ENCODE assay signal across 14 cellular contexts in genomic region chr4:101258782-101259353, GRCh38.
A peak's percentile ranks its signal among the peaks of the same experiment; 100 is the strongest.
DNase-seq lines count a peak whose midpoint lies in the region; ATAC-seq and TF ChIP-seq lines count a peak whose summit lies in the region.
"Had no signal": no experiment of that assay in that cellular context is flagged by ENCODE, and none has a peak within 500 bp of the region (broad histone marks: within the 10 kb centered on the region; RNA-seq: fewer than 3 reads in every experiment).

No MANE protein-coding gene starts in this region.

- TF ChIP-seq CTCF in OCI-LY1 (IDR thresholded peaks at IDR 0.05; ENCODE audit: low read length) (no peak), fibroblast of villous mesenchyme (IDR thresholded peaks at IDR 0.05; ENCODE audit: insufficient read depth, low read depth, low read length) (no peak), gastroesophageal sphincter (IDR thresholded peaks at IDR 0.05) (no peak)

- no peaks in the 10 kb centered on the region for H3K9me2 ChIP-seq in OCI-LY1 (ENCODE audit: low read depth, low read length)

- peak; percentile 38 for ATAC-seq in GM21576 (IDR thresholded peaks at IDR 0.05; ENCODE audit: unreplicated experiment)
- no peak for ATAC-seq in GM21360 (IDR thresholded peaks at IDR 0.05; ENCODE audit: unreplicated experiment)
- ATAC-seq in gastroesophageal sphincter: no peak
- ATAC-seq: GM12878 had no signal

- H3K36me3 ChIP-seq in OCI-LY1 (ENCODE audit: insufficient read depth, low read length) (no peaks in the 10 kb centered on the region), gastroesophageal sphincter (no peaks in the 10 kb centered on the region)

- H2AFZ ChIP-seq in OCI-LY1 (ENCODE audit: low read length): no peak overlapping the region

- H3F3A ChIP-seq in OCI-LY1 (ENCODE audit: insufficient read depth, low read length): no peaks in the 10 kb centered on the region

- H3K9me3 ChIP-seq in OCI-LY1 (ENCODE audit: low read length) (no peaks in the 10 kb centered on the region), gastroesophageal sphincter (no peaks in the 10 kb centered on the region)

- no peaks in the 10 kb centered on the region for H3K27me3 ChIP-seq in OCI-LY1 (ENCODE audit: insufficient read depth, low read length)
- no peaks in the 10 kb centered on the region for H3K27me3 ChIP-seq in gastroesophageal sphincter

- no peak for TF ChIP-seq POLR2A in gastroesophageal sphincter (IDR thresholded peaks at IDR 0.05)

- peaks cover 4% of the 10 kb centered on the region; the same call in 1 of the 2 replicates for H4K20me1 ChIP-seq in OCI-LY1 (ENCODE audit: insufficient read depth, low read length)

- H3K27ac ChIP-seq in OCI-LY1 (ENCODE audit: low read depth, low read length, poor library complexity, severe bottlenecking) (peak overlapping the region; percentile 27), gastroesophageal sphincter (no peak overlapping the region)
- H3K27ac ChIP-seq: RWPE1 had no signal

- WGBS in gastroesophageal sphincter (ENCODE audit: low coverage in 1 of 2), 2 donors: 55 to 77% methylated on average over 3 of the region's 3 CpGs

- peak; percentile 9 for DNase-seq in CMK (ENCODE audit: low read depth)
- peak; percentile 41 for DNase-seq in fibroblast of villous mesenchyme (ENCODE audit: low read depth)
- no peak for DNase-seq in DMS153 treated with DMSO at 0.1 percent for 48 hours (lab: John Stamatoyannopoulos, UW; ENCODE audit: unreplicated experiment)
- no peak for DNase-seq in Ammon's horn (ENCODE audit: low spot score)
- DNase-seq: activated effector memory CD4-positive, alpha-beta T cell treated with Interleukin-2 at 50 U/mL for 16 hours; kidney glomerular epithelial cell; NCI-H2029 treated with DMSO at 0.1 percent for 48 hours; stimulated activated CD4-positive, alpha-beta T cell treated with anti-CD3 and anti-CD28 coated beads, Interleukin-12 subunit alpha, Interleukin-12 subunit beta, amount 100 ng/mL, for 4 hours had no signal

- H3K79me2 ChIP-seq in OCI-LY1 (ENCODE audit: insufficient read depth, low read length): peaks cover 80% of the 10 kb centered on the region

- no peak for TF ChIP-seq EP300 in gastroesophageal sphincter (IDR thresholded peaks at IDR 0.05)

- H3K4me3 ChIP-seq in OCI-LY1 (ENCODE audit: low read depth, low read length, poor library complexity, severe bottlenecking) (no peak overlapping the region), fibroblast of villous mesenchyme (ENCODE audit: low read depth, low read length) (no peak overlapping the region), gastroesophageal sphincter (no peak overlapping the region)
- H3K4me3 ChIP-seq: GM12878 had no signal

- H3K4me1 ChIP-seq in OCI-LY1 (ENCODE audit: insufficient read depth, low read length, severe bottlenecking): peaks cover 53% of the 10 kb centered on the region
- peaks cover 0 to 29% (median 6%) of the 10 kb centered on the region in 3 donors for H3K4me1 ChIP-seq in gastroesophageal sphincter

- H3K4me2 ChIP-seq in OCI-LY1 (ENCODE audit: low read length): no peak overlapping the region; the same call in 1 of the 2 replicates

- H3K9ac ChIP-seq in OCI-LY1 (ENCODE audit: low read length): no peak overlapping the region

Comparison
In these comparisons a context has a peak if more than half of its experiments do, and no peak if none do; other contexts are left out.
1. DNase-seq: peak in CMK (single experiment) and fibroblast of villous mesenchyme (single experiment); none in DMS153 treated with DMSO at 0.1 percent for 48 hours (single experiment) and Ammon's horn (single experiment).